9 cellular contexts compared by ENCODE assay signal in genomic region chr11:2791521-2792375, GRCh38.
A peak's percentile ranks its signal among the peaks of the same experiment; 100 is the strongest.
DNase-seq lines count a peak whose midpoint lies in the region; ATAC-seq, FAIRE-seq and TF ChIP-seq lines count a peak whose summit lies in the region.
"Had no signal": no experiment of that assay in that cellular context is flagged by ENCODE, and none has a peak within 500 bp of the region (broad histone marks: within the 10 kb centered on the region; RNA-seq: fewer than 3 reads in every experiment).

No MANE protein-coding gene starts in this region.

- no peak for DNase-seq in RWPE2 (ENCODE audit: low spot score)
- DNase-seq in bronchial epithelial cell (ENCODE audit: low read depth), result no peak
- DNase-seq in memory B cell (ENCODE audit: low spot score in 2 of 2), result no peak
- DNase-seq in iPS-NIHi7 (ENCODE audit: extremely low spot score), result no peak

- peak overlapping the region; percentile 9 for H3K4me3 ChIP-seq in RWPE2 (ENCODE audit: severe bottlenecking)
- H3K4me3 ChIP-seq in bronchial epithelial cell (ENCODE audit: low read depth, low read length), result peak overlapping the region; percentile 24
- peak overlapping the region; percentile 67 to 71 for H3K4me3 ChIP-seq in stomach smooth muscle (ENCODE audit: low read length in 2 of 2)

- no peaks in the 10 kb centered on the region for H3K27me3 Mint-ChIP-seq in memory B cell

- peaks cover under 1% of the 10 kb centered on the region for H3K9me3 Mint-ChIP-seq in memory B cell

- peaks cover 17% of the 10 kb centered on the region for H3K36me3 Mint-ChIP-seq in memory B cell

- FAIRE-seq in bronchial epithelial cell (lab: Jason Lieb, UNC), result no peak
- FAIRE-seq: TTC549 had no signal

- H3K4me1 ChIP-seq in RWPE2 (ENCODE audit: insufficient read depth, poor library complexity, severe bottlenecking), result no peaks in the 10 kb centered on the region
- H3K4me1 ChIP-seq in stomach smooth muscle (ENCODE audit: control insufficient read depth, insufficient read depth, low read length), result peaks cover 20% of the 10 kb centered on the region

- H3K9me3 ChIP-seq in RWPE2 (ENCODE audit: severe bottlenecking) (no peaks in the 10 kb centered on the region), stomach smooth muscle (ENCODE audit: control insufficient read depth in 2 of 2, low read length in 2 of 2) (no peaks in the 10 kb centered on the region)

- ATAC-seq in RWPE2 (ENCODE audit: low read depth) (no peak; the same call in 2 of the 3 replicates), memory B cell (ENCODE audit: low read depth) (peak; percentile 72), HG03342 (IDR thresholded peaks at IDR 0.05; ENCODE audit: unreplicated experiment) (no peak), HG03135 (IDR thresholded peaks at IDR 0.05; ENCODE audit: unreplicated experiment) (no peak), GM21786 (IDR thresholded peaks at IDR 0.05; ENCODE audit: unreplicated experiment) (no peak)

- H3K27ac Mint-ChIP-seq in memory B cell, result peak overlapping the region; percentile 47

- H3K36me3 ChIP-seq in RWPE2 (ENCODE audit: low read depth), result no peaks in the 10 kb centered on the region
- H3K36me3 ChIP-seq in bronchial epithelial cell (ENCODE audit: control insufficient read depth, insufficient read depth, low read length), result no peaks in the 10 kb centered on the region
- no peaks in the 10 kb centered on the region for H3K36me3 ChIP-seq in stomach smooth muscle (ENCODE audit: control insufficient read depth in 2 of 2, insufficient read depth in 2 of 2, low read length in 2 of 2)

- H3K4me3 Mint-ChIP-seq in memory B cell, result peak overlapping the region; percentile 72

- H3K27me3 ChIP-seq in RWPE2 (ENCODE audit: insufficient read depth, poor library complexity, severe bottlenecking) (peaks cover 4% of the 10 kb centered on the region), bronchial epithelial cell (ENCODE audit: control insufficient read depth, insufficient read depth, low read length) (peaks cover 10% of the 10 kb centered on the region), stomach smooth muscle (ENCODE audit: control insufficient read depth in 1 of 2, insufficient read depth in 2 of 2, low read length in 2 of 2) (no peaks in the 10 kb centered on the region)

- H3K4me1 Mint-ChIP-seq in memory B cell, result peaks cover 9% of the 10 kb centered on the region

- H3K27ac ChIP-seq in RWPE2 (ENCODE audit: poor library complexity, severe bottlenecking) (no peak overlapping the region), stomach smooth muscle (ENCODE audit: low read length) (peak overlapping the region; percentile 46)

- TF ChIP-seq CTCF in RWPE2 (IDR thresholded peaks at IDR 0.05; ENCODE audit: poor library complexity, severe bottlenecking) (no peak), bronchial epithelial cell (IDR thresholded peaks at IDR 0.05; ENCODE audit: insufficient read depth, low read length, severe bottlenecking) (no peak)

- peak overlapping the region; percentile 48 to 68 for H3K9ac ChIP-seq in stomach smooth muscle (ENCODE audit: low read length in 2 of 2)

Comparison
In these comparisons a context has a peak if more than half of its experiments do, and no peak if none do; other contexts are left out.
1. H3K4me3 ChIP-seq: peak in every context shown above with its lines; median percentile 69 in stomach smooth muscle; 24 in bronchial epithelial cell; 9 in RWPE2.